In the genomic region with DNA sequence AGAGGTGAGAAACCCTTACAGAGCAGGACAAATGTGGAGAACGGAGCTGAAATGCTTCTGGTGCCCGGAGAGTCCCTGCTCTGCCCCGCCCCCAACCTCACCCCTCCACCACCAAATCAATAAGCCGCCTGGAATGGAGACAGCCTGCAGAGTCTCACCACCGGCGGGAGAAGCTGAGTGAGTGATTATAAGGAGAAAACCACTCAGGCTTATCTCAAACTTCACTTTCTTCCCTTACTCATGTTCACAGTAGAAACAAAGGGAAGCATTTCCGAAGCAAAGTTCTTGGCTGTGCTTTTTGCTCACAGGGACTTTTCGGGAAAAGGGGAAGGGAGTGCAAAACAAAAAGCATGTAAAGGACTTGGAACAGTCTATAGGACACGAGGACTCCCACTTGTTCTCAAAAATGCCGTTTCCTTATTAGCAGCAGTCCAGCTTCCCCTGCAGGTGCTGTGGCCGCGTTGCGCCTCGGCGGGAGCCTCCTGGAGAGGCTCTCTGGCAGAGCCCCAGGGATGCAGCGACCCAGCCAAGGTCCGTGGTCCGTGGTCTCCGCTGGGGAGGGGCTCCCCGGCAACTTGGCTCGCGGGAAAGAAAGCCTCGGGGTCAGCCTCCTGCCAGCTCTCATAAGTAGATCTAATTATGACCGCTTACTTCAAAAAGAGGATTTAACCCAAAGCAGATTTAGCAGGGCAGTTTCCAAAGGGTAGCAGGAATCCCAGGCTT, we compare ENCODE assay signal across 1 cellular context.
TF ChIP-seq lines count a peak whose summit lies in the region.

No MANE protein-coding gene starts in this region.

TF ChIP-seq in HEK293, 187 proteins besides CTCF, POLR2A, EP300 and RAD21 (continued from another document):
- TF ChIP-seq PRDM10 (tag by site-specific recombination; IDR thresholded peaks at IDR 0.05): peak; percentile 98
- peak; percentile 16; the same call in 1 of the 2 replicates for TF ChIP-seq OSR2 (tag by site-specific recombination; IDR thresholded peaks at IDR 0.05)
- TF ChIP-seq ZNF571 (tag by site-specific recombination; IDR thresholded peaks at IDR 0.05): no peak
- peak; percentile 21; the same call in 1 of the 2 replicates for TF ChIP-seq ZXDB (tag by site-specific recombination; IDR thresholded peaks at IDR 0.05)
- TF ChIP-seq SCRT2 (tag by site-specific recombination; IDR thresholded peaks at IDR 0.05): peak; percentile 56; the same call in 1 of the 2 replicates
- TF ChIP-seq, protein P1, sequence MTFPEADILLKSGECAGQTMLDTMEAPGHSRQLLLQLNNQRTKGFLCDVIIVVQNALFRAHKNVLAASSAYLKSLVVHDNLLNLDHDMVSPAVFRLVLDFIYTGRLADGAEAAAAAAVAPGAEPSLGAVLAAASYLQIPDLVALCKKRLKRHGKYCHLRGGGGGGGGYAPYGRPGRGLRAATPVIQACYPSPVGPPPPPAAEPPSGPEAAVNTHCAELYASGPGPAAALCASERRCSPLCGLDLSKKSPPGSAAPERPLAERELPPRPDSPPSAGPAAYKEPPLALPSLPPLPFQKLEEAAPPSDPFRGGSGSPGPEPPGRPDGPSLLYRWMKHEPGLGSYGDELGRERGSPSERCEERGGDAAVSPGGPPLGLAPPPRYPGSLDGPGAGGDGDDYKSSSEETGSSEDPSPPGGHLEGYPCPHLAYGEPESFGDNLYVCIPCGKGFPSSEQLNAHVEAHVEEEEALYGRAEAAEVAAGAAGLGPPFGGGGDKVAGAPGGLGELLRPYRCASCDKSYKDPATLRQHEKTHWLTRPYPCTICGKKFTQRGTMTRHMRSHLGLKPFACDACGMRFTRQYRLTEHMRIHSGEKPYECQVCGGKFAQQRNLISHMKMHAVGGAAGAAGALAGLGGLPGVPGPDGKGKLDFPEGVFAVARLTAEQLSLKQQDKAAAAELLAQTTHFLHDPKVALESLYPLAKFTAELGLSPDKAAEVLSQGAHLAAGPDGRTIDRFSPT (tag by site-specific recombination; IDR thresholded peaks at IDR 0.05): 0 out of 2 replicates have a peak, but pooled peaks have one; percentile 22
- TF ChIP-seq ZNF585B (tag by site-specific recombination; IDR thresholded peaks at IDR 0.05): no peak
- 0 out of 2 replicates have a peak, but pooled peaks have one; percentile 45 for TF ChIP-seq ZNF423 (tag by site-specific recombination; IDR thresholded peaks at IDR 0.05)
- TF ChIP-seq ZNF146 (tag by site-specific recombination; IDR thresholded peaks at IDR 0.05): no peak
- peak; percentile 39; the same call in 1 of the 2 replicates for TF ChIP-seq KLF9 (tag by site-specific recombination; IDR thresholded peaks at IDR 0.05; ENCODE audit: low read depth)
- peak; percentile 51; the same call in 1 of the 2 replicates for TF ChIP-seq MZF1 (tag by site-specific recombination; IDR thresholded peaks at IDR 0.05; ENCODE audit: borderline replicate concordance)
- TF ChIP-seq IKZF3 (tag by site-specific recombination; IDR thresholded peaks at IDR 0.05): peak; percentile 31; the same call in 1 of the 2 replicates
- no peak for TF ChIP-seq SP2 (tag by site-specific recombination; IDR thresholded peaks at IDR 0.05)
TF ChIP-seq in HEK293: peak in this region for 31.
